ENCODE assay signal across 8 cellular contexts in genomic region chr1:23369335-23370013, GRCh38. TPM values are rescaled to one million over a fixed set of nuclear protein-coding genes. Genes with fewer than 3 reads are reported as not detected.
DNase-seq lines count a peak whose midpoint lies in the region; ATAC-seq and TF ChIP-seq lines count a peak whose summit lies in the region.

Gene ZNF436 (minus strand): TSS chr1:23369836. CDS start chr1:23368005, 1,831 bp downstream.

- H3K36me3 ChIP-seq in stomach = peaks cover 0 to 27% (median 21%) of the 10 kb centered on the region in 4 donors

- H3K27ac ChIP-seq in epithelial cell of prostate (peak within 1 kb of the TSS; percentile 91), stomach (peak within 1 kb of the TSS; percentile 95 to 98 (median 98))

- intact Hi-C loops in stomach (cut with DNase I; ENCODE audit: low total_unique reads) = no loop called here

- peaks cover 37% of the 10 kb centered on the region for H3K36me3 Mint-ChIP-seq in HFFc6 (ENCODE audit: low read depth)
- H3K36me3 Mint-ChIP-seq in mesothelial cell of epicardium = peaks cover 30% of the 10 kb centered on the region

- H3K27ac Mint-ChIP-seq in HFFc6 (peak within 1 kb of the TSS; percentile 92), mesothelial cell of epicardium (peak within 1 kb of the TSS; percentile 100)

- no peak for TF ChIP-seq EP300 in stomach (IDR thresholded peaks at IDR 0.05)

- H3K27me3 ChIP-seq in stomach = no peaks in the 10 kb centered on the region

- no peak for TF ChIP-seq POLR2A in stomach (IDR thresholded peaks at IDR 0.05)

- H3K9me3 Mint-ChIP-seq in HFFc6 (peaks cover 26% of the 10 kb centered on the region), mesothelial cell of epicardium (peaks cover 10% of the 10 kb centered on the region)

- H3K4me3 ChIP-seq in AG10803 (ENCODE audit: low read length) (peak within 1 kb of the TSS; percentile 72), stomach (peak within 1 kb of the TSS; percentile 66 to 77 (median 70))

- TF ChIP-seq CTCF in AG10803 (conservative IDR thresholded peaks at IDR 0.05; ENCODE audit: low read length) = no peak
- no peak for TF ChIP-seq CTCF in HFFc6 (IDR thresholded peaks at IDR 0.05)
- no peak for TF ChIP-seq CTCF in mesothelial cell of epicardium (IDR thresholded peaks at IDR 0.05; ENCODE audit: unreplicated experiment)
- TF ChIP-seq CTCF in stomach (IDR thresholded peaks at IDR 0.05) = no peak

- H3K27me3 Mint-ChIP-seq in HFFc6 (ENCODE audit: insufficient read depth) (no peaks in the 10 kb centered on the region; the same call in 1 of the 2 replicates), mesothelial cell of epicardium (ENCODE audit: low read depth) (no peaks in the 10 kb centered on the region)

- H3K4me3 Mint-ChIP-seq in HFFc6 (peak within 1 kb of the TSS; percentile 93), mesothelial cell of epicardium (peak within 1 kb of the TSS; percentile 99)

- peaks cover 0 to 11% (median 4%) of the 10 kb centered on the region in 4 donors for H3K9me3 ChIP-seq in stomach

- peaks cover 51% of the 10 kb centered on the region for H3K4me1 Mint-ChIP-seq in HFFc6 (ENCODE audit: low read depth)
- H3K4me1 Mint-ChIP-seq in mesothelial cell of epicardium = peaks cover 51% of the 10 kb centered on the region

- DNase-seq in AG10803 (ENCODE audit: low read depth) (peak; percentile 83), HFFc6 (peak; percentile 75), NCI-H748 (lab: John Stamatoyannopoulos, UW; ENCODE audit: unreplicated experiment) (peak; percentile 84), activated T-cell treated with anti-CD3 and anti-CD28 coated beads for 24 hours (ENCODE audit: low read depth) (peak; percentile 4), epithelial cell of prostate (ENCODE audit: low read depth, low spot score) (no peak), mesothelial cell of epicardium (ENCODE audit: low spot score in 2 of 2, unreplicated experiment in 2 of 2) (peak; percentile 86 to 88), stomach (peak; percentile 77)

- WGBS in stomach, 5 donors = 1 to 2% (median 1%) methylated on average over 25 to 29 of the region's 29 CpGs

- no peak for ATAC-seq in GM18858 (IDR thresholded peaks at IDR 0.05; ENCODE audit: unreplicated experiment)

- peaks cover 38 to 52% (median 47%) of the 10 kb centered on the region in 4 donors for H3K4me1 ChIP-seq in stomach

RNA-seq across cellular contexts. Expression of gene ZNF436, which starts in this region (rescaled TPM):
- total RNA-seq in HFFc6 (2021; fragmentation: NEBNext Ultra II Directional; extraction: Animal tissue kit (Norgen Biotek cat#: 25700)) = 1 to 10 TPM; 7.3 to 9.9 (median 8.8) TPM
- total RNA-seq in mesothelial cell of epicardium (33.7 to 35.7 TPM (median 34.6 TPM) in 3 replicates), stomach (10 to 100 TPM in 3 of 5 donors, 1 to 10 TPM in 2; 7.0 to 29.9 (median 17.1) TPM)
- polyA plus RNA-seq in stomach = 10 to 100 TPM in 1 of 3 donors, 1 to 10 TPM in 2; 3.1 to 11.4 (median 6.6) TPM
